20 cellular contexts compared by ENCODE assay signal in the genomic region with DNA sequence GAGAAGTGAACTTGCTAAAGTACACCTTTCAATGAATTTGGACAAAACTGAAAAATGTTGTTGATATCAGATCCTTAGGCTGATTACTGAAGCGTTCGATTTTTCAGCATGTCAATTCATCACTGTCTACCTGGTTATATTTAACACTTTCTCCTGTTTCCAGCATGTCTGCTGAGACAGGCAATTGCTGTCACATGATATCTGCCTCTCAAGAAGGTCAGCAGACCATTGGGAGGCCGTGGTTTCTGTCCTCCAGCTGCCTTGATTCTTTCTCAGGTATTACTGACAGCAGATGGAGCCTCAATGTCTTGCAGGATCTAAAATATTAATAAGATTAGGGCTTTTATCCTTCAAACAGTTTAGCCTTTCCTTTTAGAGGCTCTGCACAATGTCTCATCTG.
"Had no signal": no experiment of that assay in that cellular context is flagged by ENCODE, and none has a peak within 500 bp of the region (broad histone marks: within the 10 kb centered on the region; RNA-seq: fewer than 3 reads in every experiment).

No MANE protein-coding gene starts in this region.

- H3K27ac ChIP-seq: left ventricle myocardium inferior, neutrophil, parathyroid adenoma, thyroid gland had no signal

- H3K9me3 Mint-ChIP-seq: activated naive CD8-positive, alpha-beta T cell treated with anti-CD3 and anti-CD28 coated beads for 36 hours had no signal

- H3K4me3 ChIP-seq: left ventricle myocardium inferior, mucosa of descending colon, thyroid gland had no signal

- H3K36me3 ChIP-seq: left ventricle myocardium inferior, neutrophil, thyroid gland had no signal

- H3K27me3 ChIP-seq: thyroid gland had no signal

- ATAC-seq: activated CD8-positive, alpha-beta T cell treated with anti-CD3 and anti-CD28 coated beads, Interleukin-2, amount 10 ng/mL, durations not matched to agents 7 days and 5 days; activated T-cell treated with anti-CD3 and anti-CD28 coated beads, Interleukin-2, amount 50 U/mL, for 72 hours; mucosa of descending colon; naive thymus-derived CD4-positive, alpha-beta T cell; WTC11 had no signal

- H3K9me3 ChIP-seq: left ventricle myocardium inferior, mucosa of descending colon, neutrophil, thyroid gland had no signal

- H3K4me3 Mint-ChIP-seq: activated CD8-positive, alpha-beta T cell treated with anti-CD3 and anti-CD28 coated beads, Interleukin-2, amount 10 ng/mL, durations not matched to agents 7 days and 5 days; activated naive CD8-positive, alpha-beta T cell treated with anti-CD3 and anti-CD28 coated beads for 36 hours; activated T-cell treated with anti-CD3 and anti-CD28 coated beads, Interleukin-2, amount 50 U/mL, for 72 hours; naive thymus-derived CD4-positive, alpha-beta T cell; WTC11 had no signal

- H3K4me1 ChIP-seq: left ventricle myocardium inferior, parathyroid adenoma, thyroid gland had no signal

- H3K4me1 Mint-ChIP-seq: activated naive CD8-positive, alpha-beta T cell treated with anti-CD3 and anti-CD28 coated beads for 36 hours; naive thymus-derived CD4-positive, alpha-beta T cell had no signal

- DNase-seq: activated CD4-positive, alpha-beta T cell treated with anti-CD3 and anti-CD28 coated beads for 48 hours; activated CD8-positive, alpha-beta memory T cell treated with anti-CD3 and anti-CD28 coated beads, Interleukin-2, amount 50 U/mL, for 4 hours; activated CD8-positive, alpha-beta T cell treated with anti-CD3 and anti-CD28 coated beads, Interleukin-2, amount 10 ng/mL, durations not matched to agents 7 days and 5 days; activated gamma-delta T cell; activated naive CD8-positive, alpha-beta T cell treated with anti-CD3 and anti-CD28 coated beads for 36 hours; activated T-cell treated with anti-CD3 and anti-CD28 coated beads, Interleukin-2, amount 50 U/mL, for 72 hours; amygdala; cortex of kidney; effector CD4-positive, alpha-beta T cell; foreskin fibroblast; hypothalamus; kidney; left ventricle myocardium inferior; mucosa of descending colon; naive thymus-derived CD4-positive, alpha-beta T cell; stimulated activated CD4-positive, alpha-beta T cell treated with anti-CD3 and anti-CD28 coated beads, Interleukin-1b, Interleukin-23, amount 100 ng/mL, for 48 hours; thyroid gland had no signal

- H3K27ac Mint-ChIP-seq: activated CD8-positive, alpha-beta T cell treated with anti-CD3 and anti-CD28 coated beads, Interleukin-2, amount 10 ng/mL, durations not matched to agents 7 days and 5 days; activated naive CD8-positive, alpha-beta T cell treated with anti-CD3 and anti-CD28 coated beads for 36 hours; activated T-cell treated with anti-CD3 and anti-CD28 coated beads, Interleukin-2, amount 50 U/mL, for 72 hours; naive thymus-derived CD4-positive, alpha-beta T cell; WTC11 had no signal

- H3K36me3 Mint-ChIP-seq: activated naive CD8-positive, alpha-beta T cell treated with anti-CD3 and anti-CD28 coated beads for 36 hours; naive thymus-derived CD4-positive, alpha-beta T cell; WTC11 had no signal
